Comparison of ENCODE assay signal across 1 cellular context in genomic region chr19:11832253-11832912, GRCh38.
TF ChIP-seq lines count a peak whose summit lies in the region.

No MANE protein-coding gene starts in this region.

TF ChIP-seq in liver, 16 proteins besides CTCF, POLR2A, EP300 and RAD21 (continued from another document):
- TF ChIP-seq ZBTB33 (IDR thresholded peaks at IDR 0.05) (no peak), HNF4A (conservative IDR thresholded peaks at IDR 0.05) (no peak), GABPA (IDR thresholded peaks at IDR 0.05 in 1 of 2, conservative IDR thresholded peaks at IDR 0.05 in 1 of 2) (no peak)
